ENCODE assay signal across 8 cellular contexts in the genomic region with DNA sequence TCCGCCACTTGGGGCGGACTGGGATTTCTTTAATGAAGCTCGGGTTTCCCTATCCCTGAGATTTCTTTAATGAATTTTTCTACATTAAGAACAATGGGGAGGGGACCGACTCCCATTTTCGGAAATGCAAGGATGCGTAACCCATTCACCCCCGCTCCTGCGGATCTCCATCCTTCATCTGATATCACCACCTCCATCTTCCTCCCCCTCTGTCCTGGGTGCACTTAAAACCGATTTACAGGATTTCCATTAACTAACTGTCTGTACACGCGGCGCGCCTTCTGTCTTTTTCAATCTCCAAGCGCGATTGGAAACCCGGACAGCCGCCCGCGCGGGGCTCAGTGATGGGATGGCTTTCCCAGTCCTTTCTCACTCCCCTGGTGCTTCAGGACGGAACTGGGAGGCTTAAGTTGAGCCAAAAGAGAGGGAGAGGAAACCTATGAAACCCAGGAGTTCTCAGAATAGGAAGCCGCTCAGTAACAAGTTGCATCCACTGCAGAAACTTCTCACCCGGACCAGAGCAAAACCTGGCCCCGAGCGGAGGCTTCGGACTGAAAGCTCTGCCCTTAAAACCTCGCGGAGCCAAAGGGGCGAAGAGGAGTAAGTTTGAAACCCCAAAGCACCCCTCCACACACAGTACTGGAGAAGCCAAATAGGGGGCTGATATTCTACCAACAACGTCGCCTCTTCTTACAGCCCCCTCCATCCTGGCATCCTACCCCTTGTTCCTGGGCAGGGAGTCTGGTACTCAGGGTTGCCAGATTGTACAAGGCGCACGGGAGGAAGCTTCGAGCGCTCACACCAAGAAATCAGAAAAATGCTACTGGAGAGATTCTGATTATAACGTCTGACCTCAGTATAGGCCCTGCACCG. TPM values are rescaled to one million over a fixed set of nuclear protein-coding genes. Genes with fewer than 3 reads are reported as not detected.
DNase-seq lines count a peak whose midpoint lies in the region; ATAC-seq and TF ChIP-seq lines count a peak whose summit lies in the region.

No MANE protein-coding gene starts in this region.

- H3K36me3 Mint-ChIP-seq in T-cell = no peaks in the 10 kb centered on the region

- peaks cover 59 to 64% (median 60%) of the 10 kb centered on the region in 3 donors for H3K4me1 Mint-ChIP-seq in T-cell

- peaks cover 75 to 76% of the 10 kb centered on the region in 2 donors for H3K27me3 Mint-ChIP-seq in T-cell

- no peaks in the 10 kb centered on the region for H3K9me3 Mint-ChIP-seq in T-cell

- H3K4me3 ChIP-seq in foreskin fibroblast (ENCODE audit: low read depth in 1 of 2, low read length in 2 of 2) = peak overlapping the region; percentile 80 to 100

- DNase-seq in ELF-1 (ENCODE audit: low read depth, low spot score) = peak; percentile 29
- no peak for DNase-seq in T-cell
- DNase-seq in foreskin fibroblast = peak; percentile 47 to 66
- peak; percentile 88 for DNase-seq in posterior vena cava (ENCODE audit: low spot score)
- DNase-seq in activated gamma-delta T cell (lab: John Stamatoyannopoulos, UW) = no peak
- no peak for DNase-seq in HEK293T (ENCODE audit: extremely low spot score)
- DNase-seq in activated naive CD4-positive, alpha-beta T cell (lab: John Stamatoyannopoulos, UW) = no peak

- no peak for ATAC-seq in T-cell (replicated peaks in 1 of 4)
- ATAC-seq in HG02588 (IDR thresholded peaks at IDR 0.05; ENCODE audit: unreplicated experiment) = no peak

- H3K4me3 Mint-ChIP-seq in T-cell = peak overlapping the region; percentile 70 to 72 (median 71)

- no peak overlapping the region for H3K27ac Mint-ChIP-seq in T-cell

- TF ChIP-seq CTCF in foreskin fibroblast (IDR thresholded peaks at IDR 0.05; ENCODE audit: low read depth, low read length) = no peak

- CTCF ChIA-PET in T-cell (lab: Charles Lee) (interaction anchor here (0.6 to 11.3 kb wide), 7 partner anchors 10 to 1475 kb away, joined by 3 to 213 read pairs (median 6); no protein-coding TSS in a partner anchor), HEK293T (lab: Yijun Ruan, JAX) (interaction anchor here (0.7 to 0.8 kb wide), 2 partner anchors 10 to 307 kb away, joined by 3 read pairs; no protein-coding TSS in a partner anchor)

- POLR2A ChIA-PET in T-cell (lab: Charles Lee) = interaction anchor here in 1 of 2 donors (0.6 kb wide), 1 partner anchor 1543 kb away, joined by 3 read pairs; no protein-coding TSS in a partner anchor
- POLR2A ChIA-PET in HEK293T (lab: Yijun Ruan, JAX) = no interaction called here

- intact Hi-C loops in posterior vena cava (cut with DNase I) = loop anchor here (10.0 kb wide), 5 partner anchors 792 to 1472 kb away; no protein-coding TSS in a partner anchor

TF ChIP-seq in HEK293T, 16 proteins besides CTCF, POLR2A, EP300 and RAD21:
- TF ChIP-seq FOXK2 (IDR thresholded peaks at IDR 0.05) = no peak
- no peak for TF ChIP-seq FOXA1 (IDR thresholded peaks at IDR 0.05)
- TF ChIP-seq LEF1 (IDR thresholded peaks at IDR 0.05; ENCODE audit: borderline replicate concordance) = no peak
- TF ChIP-seq TARDBP (IDR thresholded peaks at IDR 0.05) = no peak
- no peak for TF ChIP-seq FOXM1 (IDR thresholded peaks at IDR 0.05; ENCODE audit: borderline replicate concordance)
- TF ChIP-seq L3MBTL2 (conservative IDR thresholded peaks at IDR 0.05) = no peak
- no peak for TF ChIP-seq NFRKB (IDR thresholded peaks at IDR 0.05)
- no peak for TF ChIP-seq HDGF (IDR thresholded peaks at IDR 0.05; ENCODE audit: borderline replicate concordance)
- TF ChIP-seq SUZ12 (IDR thresholded peaks at IDR 0.05) = no peak
- no peak for TF ChIP-seq ZNF384 (IDR thresholded peaks at IDR 0.05)
- TF ChIP-seq CTBP1 (IDR thresholded peaks at IDR 0.05; ENCODE audit: borderline replicate concordance) = no peak
- TF ChIP-seq ARNT (IDR thresholded peaks at IDR 0.05) = no peak
TF ChIP-seq in HEK293T: peak in this region for 0.

RNA-seq across cellular contexts. Expression of gene COL12A1, which starts 0.7 kb away (rescaled TPM):
- under 1 TPM in 3 of 5 donors, not detected in 2; 0.59 to 0.95 (median 0.76) TPM for total RNA-seq in T-cell
- 100 to 1,000 TPM; 219 to 222 TPM for total RNA-seq in posterior vena cava

RNA-seq across cellular contexts. Expression of gene COX7A2, which starts 37.0 kb away (rescaled TPM):
- 100 to 1,000 TPM; 195 to 213 (median 198) TPM for total RNA-seq in T-cell
- 100 to 1,000 TPM; 408 to 448 TPM for total RNA-seq in posterior vena cava

Comparison
In these comparisons a context has a peak if more than half of its experiments do, and no peak if none do; other contexts are left out.
1. DNase-seq: peak in ELF-1 (single experiment), foreskin fibroblast (2 of 2) and posterior vena cava (single experiment); none in T-cell (0 of 34), activated gamma-delta T cell (single experiment), HEK293T (single experiment) and activated naive CD4-positive, alpha-beta T cell (0 of 4).
2. RNA of gene COL12A1, which starts 0.7 kb away (total RNA-seq): 219 to 222 TPM in posterior vena cava; 0.59 to 0.95 TPM in T-cell; every median in the first group is over 100 times any median in the second.